In the genomic region with DNA sequence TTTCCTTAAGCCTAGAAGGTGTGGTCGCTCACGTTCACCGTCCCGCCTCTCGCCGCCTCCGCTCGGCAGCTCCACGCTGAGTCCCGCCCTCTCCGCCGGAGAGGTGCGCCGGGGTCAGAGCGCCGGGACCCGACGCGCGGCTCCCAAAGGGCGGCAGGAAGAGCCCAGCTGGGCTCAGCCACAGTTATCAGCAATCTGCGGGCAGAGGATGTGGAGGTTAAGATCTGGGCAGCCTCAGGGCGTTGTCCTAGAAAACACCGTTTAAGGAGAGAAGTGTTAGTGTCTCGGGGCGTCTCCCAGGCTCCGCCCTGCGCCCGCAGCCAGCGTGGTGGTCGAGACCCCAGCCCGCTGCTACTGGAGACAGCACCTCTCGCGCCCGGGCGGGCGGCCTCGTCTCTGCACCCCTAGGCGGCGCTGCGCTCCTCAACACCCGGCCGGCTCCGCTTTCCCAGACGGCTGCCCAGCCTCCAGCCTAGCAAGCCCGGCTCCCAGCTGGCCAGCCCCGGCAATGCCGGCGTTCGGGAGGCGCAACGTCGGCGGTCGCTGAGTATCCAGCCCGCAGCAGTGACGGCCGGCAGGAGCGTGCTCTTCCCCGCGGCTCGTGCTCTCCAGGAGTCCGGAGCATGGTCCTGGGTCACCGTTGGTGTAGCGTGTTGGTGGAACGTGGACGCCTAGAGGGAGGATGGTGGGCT, we compare ENCODE assay signal across 8 cellular contexts. TPM values are rescaled to one million over a fixed set of nuclear protein-coding genes. Genes with fewer than 3 reads are reported as not detected.
DNase-seq lines count a peak whose midpoint lies in the region; ATAC-seq and TF ChIP-seq lines count a peak whose summit lies in the region.

Gene PCDHAC1 (plus strand): TSS at position 89 of the 692 bp plus-strand sequence. CDS start 594 bp downstream, at position 683.

- no peaks in the 10 kb centered on the region for H3K36me3 ChIP-seq in naive thymus-derived CD4-positive, alpha-beta T cell (ENCODE audit: control insufficient read depth in 2 of 3, insufficient read depth in 3 of 3, low read length in 3 of 3)
- H3K36me3 ChIP-seq in thyroid gland: no peaks in the 10 kb centered on the region

- POLR2A ChIA-PET in activated CD8-positive, alpha-beta T cell treated with anti-CD3 and anti-CD28 coated beads for 36 hours (lab: Charles Lee): no interaction called here
- POLR2A ChIA-PET in naive thymus-derived CD4-positive, alpha-beta T cell (lab: Charles Lee): no interaction called here

- H3K27ac ChIP-seq in naive thymus-derived CD4-positive, alpha-beta T cell (ENCODE audit: low read depth, low read length): no peak within 1 kb of the TSS
- H3K27ac ChIP-seq in thyroid gland: peak within 1 kb of the TSS in 2 of 3 donors; percentile 42 to 49

- peaks cover 1% of the 10 kb centered on the region for H3K36me3 Mint-ChIP-seq in activated CD8-positive, alpha-beta T cell treated with anti-CD3 and anti-CD28 coated beads for 36 hours (ENCODE audit: low read depth)
- peaks cover 0 to 17% (median 3%) of the 10 kb centered on the region in 5 donors for H3K36me3 Mint-ChIP-seq in naive thymus-derived CD4-positive, alpha-beta T cell

- peak in 1 of 2 donors; percentile 23 for TF ChIP-seq POLR2A in thyroid gland (IDR thresholded peaks at IDR 0.05)

- no peak within 1 kb of the TSS for H3K27ac Mint-ChIP-seq in activated CD8-positive, alpha-beta T cell treated with anti-CD3 and anti-CD28 coated beads for 36 hours
- no peak within 1 kb of the TSS for H3K27ac Mint-ChIP-seq in naive thymus-derived CD4-positive, alpha-beta T cell

- peak within 1 kb of the TSS; percentile 17 for H3K4me3 Mint-ChIP-seq in activated CD8-positive, alpha-beta T cell treated with anti-CD3 and anti-CD28 coated beads for 36 hours
- H3K4me3 Mint-ChIP-seq in naive thymus-derived CD4-positive, alpha-beta T cell: peak within 1 kb of the TSS; percentile 17 to 78 (median 72)

- 1% methylated on average over 28 of the region's 67 CpGs; no CpG with 5 or more reads in 1 of the 2 donors for WGBS in thyroid gland, 2 donors

- intact Hi-C loops in activated CD8-positive, alpha-beta T cell treated with anti-CD3 and anti-CD28 coated beads for 36 hours (cut with micrococcal nuclease): no loop called here
- intact Hi-C loops in naive thymus-derived CD4-positive, alpha-beta T cell (cut with micrococcal nuclease): no loop called here
- intact Hi-C loops in thyroid gland (cut with DNase I): loop anchor here (5.0 kb wide), 1 partner anchor 111 kb away; no protein-coding TSS in a partner anchor

- CTCF ChIA-PET in activated CD8-positive, alpha-beta T cell treated with anti-CD3 and anti-CD28 coated beads for 36 hours (lab: Charles Lee): interaction anchor here (0.7 to 1.2 kb wide), 4 partner anchors 10 to 185 kb away, joined by 3 to 5 read pairs (median 3); no protein-coding TSS in a partner anchor
- CTCF ChIA-PET in naive thymus-derived CD4-positive, alpha-beta T cell (lab: Charles Lee): no interaction called here

- peaks cover 47% of the 10 kb centered on the region for H3K27me3 Mint-ChIP-seq in activated CD8-positive, alpha-beta T cell treated with anti-CD3 and anti-CD28 coated beads for 36 hours
- peaks cover 24 to 73% (median 68%) of the 10 kb centered on the region in 5 donors for H3K27me3 Mint-ChIP-seq in naive thymus-derived CD4-positive, alpha-beta T cell

- H3K4me1 Mint-ChIP-seq in activated CD8-positive, alpha-beta T cell treated with anti-CD3 and anti-CD28 coated beads for 36 hours (ENCODE audit: low read depth): peaks cover 9% of the 10 kb centered on the region
- H3K4me1 Mint-ChIP-seq in naive thymus-derived CD4-positive, alpha-beta T cell: peaks cover 0 to 18% (median 10%) of the 10 kb centered on the region in 7 donors

- DNase-seq in DMS153 (lab: John Stamatoyannopoulos, UW) (peak; percentile 68), NCI-H1694 (lab: John Stamatoyannopoulos, UW) (peak; percentile 57), fibroblast of the conjunctiva (ENCODE audit: low read depth) (peak; percentile 13), thyroid gland (peak; percentile 88 to 91)
- peak; percentile 47 for DNase-seq in activated CD8-positive, alpha-beta T cell treated with anti-CD3 and anti-CD28 coated beads for 36 hours
- peak in 2 of 9 donors; percentile 2 to 10 for DNase-seq in naive thymus-derived CD4-positive, alpha-beta T cell

- peaks cover 6% of the 10 kb centered on the region for H3K9me3 Mint-ChIP-seq in activated CD8-positive, alpha-beta T cell treated with anti-CD3 and anti-CD28 coated beads for 36 hours
- H3K9me3 Mint-ChIP-seq in naive thymus-derived CD4-positive, alpha-beta T cell: peaks cover 0 to 38% (median 10%) of the 10 kb centered on the region in 11 donors

- no peaks in the 10 kb centered on the region for H3K4me1 ChIP-seq in naive thymus-derived CD4-positive, alpha-beta T cell (ENCODE audit: control insufficient read depth in 2 of 2, insufficient read depth in 2 of 2, low read length in 2 of 2)
- peaks cover 6 to 10% of the 10 kb centered on the region in 2 donors for H3K4me1 ChIP-seq in thyroid gland

- peak; percentile 39 for ATAC-seq in activated CD8-positive, alpha-beta T cell treated with anti-CD3 and anti-CD28 coated beads for 36 hours
- peak; percentile 37 for ATAC-seq in naive thymus-derived CD4-positive, alpha-beta T cell
- ATAC-seq in GM21526 (IDR thresholded peaks at IDR 0.05; ENCODE audit: low FRiP score, unreplicated experiment) (no peak), GM18870 (IDR thresholded peaks at IDR 0.05; ENCODE audit: unreplicated experiment) (no peak)

- no peaks in the 10 kb centered on the region for H3K9me3 ChIP-seq in naive thymus-derived CD4-positive, alpha-beta T cell (ENCODE audit: control insufficient read depth in 2 of 3, low read length in 3 of 3)
- H3K9me3 ChIP-seq in thyroid gland: no peaks in the 10 kb centered on the region

- H3K4me3 ChIP-seq in naive thymus-derived CD4-positive, alpha-beta T cell (ENCODE audit: low read length): no peak within 1 kb of the TSS
- peak within 1 kb of the TSS; percentile 41 to 56 (median 43) for H3K4me3 ChIP-seq in thyroid gland (replicated peaks in 1 of 3)

- H3K27me3 ChIP-seq in naive thymus-derived CD4-positive, alpha-beta T cell (ENCODE audit: control insufficient read depth in 2 of 2, insufficient read depth in 2 of 2, low read length in 2 of 2): no peaks in the 10 kb centered on the region
- H3K27me3 ChIP-seq in thyroid gland: no peaks in the 10 kb centered on the region

- TF ChIP-seq CTCF in activated CD8-positive, alpha-beta T cell treated with anti-CD3 and anti-CD28 coated beads for 36 hours (IDR thresholded peaks at IDR 0.05): peak; percentile 26
- peak; percentile 56 to 90 (median 84) for TF ChIP-seq CTCF in thyroid gland (IDR thresholded peaks at IDR 0.05)

RNA-seq across cellular contexts. Expression of gene PCDHAC1, which starts in this region (rescaled TPM):
- not detected for total RNA-seq in activated CD8-positive, alpha-beta T cell treated with anti-CD3 and anti-CD28 coated beads for 36 hours
- not detected for total RNA-seq in naive thymus-derived CD4-positive, alpha-beta T cell
- polyA plus RNA-seq in naive thymus-derived CD4-positive, alpha-beta T cell: not detected
- 1 to 10 TPM; 3.0 to 6.4 (median 3.5) TPM for total RNA-seq in thyroid gland

Comparison
In these comparisons a context has a peak if more than half of its experiments do, and no peak if none do; other contexts are left out.
1. Peak in DNase-seq and ATAC-seq in activated CD8-positive, alpha-beta T cell treated with anti-CD3 and anti-CD28 coated beads for 36 hours; RNA of the gene not detected or under 1 TPM.
2. Peak in ATAC-seq in naive thymus-derived CD4-positive, alpha-beta T cell; RNA of the gene not detected or under 1 TPM.